16 cellular contexts compared by ENCODE assay signal in the genomic region with DNA sequence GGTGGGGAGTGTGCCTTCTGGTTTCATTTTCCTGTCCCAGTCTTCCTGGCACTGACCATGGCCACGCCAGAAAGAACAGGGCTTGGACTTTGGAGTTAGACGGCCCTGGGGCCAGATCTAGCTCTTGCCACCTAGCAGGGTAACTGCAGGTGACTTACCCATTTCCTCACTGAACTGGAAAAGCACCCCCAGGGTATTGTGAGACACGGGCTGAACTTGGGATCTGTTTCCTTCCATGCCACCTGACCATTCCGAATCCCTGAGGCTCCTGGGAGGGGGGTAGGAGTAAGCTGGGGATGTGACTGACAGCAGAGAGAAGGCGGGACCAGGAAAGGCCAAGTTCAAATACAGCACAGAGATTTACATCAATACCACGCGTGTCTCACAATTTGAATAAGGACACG. TPM values are rescaled to one million over a fixed set of nuclear protein-coding genes. Genes with fewer than 3 reads are reported as not detected.
DNase-seq lines count a peak whose midpoint lies in the region; ATAC-seq, FAIRE-seq and TF ChIP-seq lines count a peak whose summit lies in the region.
"Had no signal": no experiment of that assay in that cellular context is flagged by ENCODE, and none has a peak within 500 bp of the region (broad histone marks: within the 10 kb centered on the region; RNA-seq: fewer than 3 reads in every experiment).

No MANE protein-coding gene starts in this region.

- no peaks in the 10 kb centered on the region for H3K9me3 Mint-ChIP-seq in activated T-cell treated with anti-CD3 and anti-CD28 coated beads, Interleukin-2, amount 50 U/mL, for 24 hours
- H3K9me3 Mint-ChIP-seq: activated T-helper 1 cell treated with anti-CD3 and anti-CD28 coated beads, Interleukin-12 subunit alpha, Interleukin-12 subunit beta, Interleukin-2, Interleukin-4 antibody, amounts not matched to agents 30 ng/mL and 10 ng/mL and 1 ng/mL, durations not matched to agents 14 hours and 24 hours and 36 hours; naive B cell had no signal

- peaks cover 25% of the 10 kb centered on the region for H3K4me1 Mint-ChIP-seq in activated T-cell treated with anti-CD3 and anti-CD28 coated beads, Interleukin-2, amount 50 U/mL, for 24 hours (ENCODE audit: low read depth)

- H3K36me3 Mint-ChIP-seq in activated T-cell treated with anti-CD3 and anti-CD28 coated beads, Interleukin-2, amount 50 U/mL, for 24 hours (ENCODE audit: low read depth) = peaks cover 97% of the 10 kb centered on the region

- H3K27me3 Mint-ChIP-seq in activated T-cell treated with anti-CD3 and anti-CD28 coated beads, Interleukin-2, amount 50 U/mL, for 24 hours = no peaks in the 10 kb centered on the region
- H3K27me3 Mint-ChIP-seq: naive B cell had no signal

- no peak for DNase-seq in activated T-cell treated with anti-CD3 and anti-CD28 coated beads, Interleukin-2, amount 50 U/mL, for 24 hours
- DNase-seq in activated T-cell treated with anti-CD3 and anti-CD28 coated beads, Interleukin-2, amount 50 U/mL, for 48 hours = no peak
- DNase-seq in RWPE2 (ENCODE audit: low spot score) = no peak
- peak; percentile 80 for DNase-seq in kidney
- peak; percentile 17 for DNase-seq in spleen
- no peak for DNase-seq in D721Med (ENCODE audit: insufficient read length, low spot score)
- DNase-seq in GM19240 (ENCODE audit: insufficient read length, low spot score) = no peak
- DNase-seq: DMS79, esophagus squamous epithelium, naive B cell, PC-3 had no signal

- no peak for TF ChIP-seq POLR2A in spleen (IDR thresholded peaks at IDR 0.05)

- H3K4me1 ChIP-seq in RWPE2 (ENCODE audit: insufficient read depth, poor library complexity, severe bottlenecking) (no peaks in the 10 kb centered on the region), kidney (ENCODE audit: control insufficient read depth in 1 of 2, insufficient read depth in 1 of 2, low read depth in 1 of 2, low read length in 2 of 2) (peaks cover 26 to 28% of the 10 kb centered on the region in 2 donors), spleen (peaks cover 0 to 79% (median 33%) of the 10 kb centered on the region in 6 donors)

- ATAC-seq in RWPE2 (ENCODE audit: low read depth) (0 out of 3 replicates have a peak, but pooled peaks have one; percentile 1), HG02870 (IDR thresholded peaks at IDR 0.05; ENCODE audit: unreplicated experiment) (no peak)

- FAIRE-seq in kidney (lab: Jason Lieb, UNC) = no peak
- FAIRE-seq in D721Med (lab: Jason Lieb, UNC) = no peak
- FAIRE-seq: bronchial epithelial cell had no signal

- no peaks in the 10 kb centered on the region for H3K9me3 ChIP-seq in RWPE2 (ENCODE audit: severe bottlenecking)
- no peaks in the 10 kb centered on the region for H3K9me3 ChIP-seq in kidney (ENCODE audit: control insufficient read depth in 1 of 2, low read length in 2 of 2)
- no peaks in the 10 kb centered on the region for H3K9me3 ChIP-seq in spleen
- H3K9me3 ChIP-seq: esophagus squamous epithelium had no signal

- H3K36me3 ChIP-seq in RWPE2 (ENCODE audit: low read depth) (peaks cover 94% of the 10 kb centered on the region), kidney (ENCODE audit: control insufficient read depth in 1 of 2, insufficient read depth in 2 of 2, low read length in 2 of 2) (peaks cover 53 to 62% of the 10 kb centered on the region in 2 donors), spleen (peaks cover 0 to 100% (median 88%) of the 10 kb centered on the region in 6 donors)

- 68 to 78% (median 77%) methylated on average over 8 of the region's 8 CpGs for WGBS in spleen, 5 donors

- TF ChIP-seq CTCF in RWPE2 (IDR thresholded peaks at IDR 0.05; ENCODE audit: poor library complexity, severe bottlenecking) (no peak), kidney (IDR thresholded peaks at IDR 0.05; ENCODE audit: borderline replicate concordance, extremely low read depth, insufficient read depth) (no peak), spleen (IDR thresholded peaks at IDR 0.05 in 8 of 11, conservative IDR thresholded peaks at IDR 0.05 in 3 of 11) (no peak), D721Med (IDR thresholded peaks at IDR 0.05; ENCODE audit: insufficient read depth, missing control alignments) (no peak)

- no peak overlapping the region for H3K9ac ChIP-seq in kidney (ENCODE audit: low read length in 2 of 2)
- H3K9ac ChIP-seq: KMS-11 had no signal

- no peaks in the 10 kb centered on the region for H3K27me3 ChIP-seq in RWPE2 (ENCODE audit: insufficient read depth, poor library complexity, severe bottlenecking)
- no peaks in the 10 kb centered on the region for H3K27me3 ChIP-seq in spleen (replicated peaks in 1 of 7)
- H3K27me3 ChIP-seq: esophagus squamous epithelium had no signal

- intact Hi-C loops in kidney (cut with DNase I) (no loop called here), spleen (cut with DNase I; ENCODE audit: low total_unique reads) (no loop called here)

- H3K4me3 ChIP-seq in RWPE2 (ENCODE audit: severe bottlenecking) = no peak overlapping the region
- H3K4me3 ChIP-seq in kidney (ENCODE audit: low read length in 2 of 2) = no peak overlapping the region
- H3K4me3 ChIP-seq in spleen = no peak overlapping the region
- H3K4me3 ChIP-seq: esophagus squamous epithelium had no signal

- peak overlapping the region; percentile 2 for H3K4me3 Mint-ChIP-seq in activated T-cell treated with anti-CD3 and anti-CD28 coated beads, Interleukin-2, amount 50 U/mL, for 24 hours
- H3K4me3 Mint-ChIP-seq: activated T-helper 1 cell treated with anti-CD3 and anti-CD28 coated beads, Interleukin-12 subunit alpha, Interleukin-12 subunit beta, Interleukin-2, Interleukin-4 antibody, amounts not matched to agents 30 ng/mL and 10 ng/mL and 1 ng/mL, durations not matched to agents 14 hours and 24 hours and 36 hours had no signal

- no peak overlapping the region for H3K27ac ChIP-seq in RWPE2 (ENCODE audit: poor library complexity, severe bottlenecking)
- peak overlapping the region; percentile 26 to 73 for H3K27ac ChIP-seq in kidney (ENCODE audit: low read depth in 2 of 2, low read length in 2 of 2)
- H3K27ac ChIP-seq in spleen = peak overlapping the region in 2 of 8 donors; percentile 66 to 82
- H3K27ac ChIP-seq: esophagus squamous epithelium, KMS-11 had no signal

- peak overlapping the region; percentile 94 for H3K27ac Mint-ChIP-seq in activated T-cell treated with anti-CD3 and anti-CD28 coated beads, Interleukin-2, amount 50 U/mL, for 24 hours
- H3K27ac Mint-ChIP-seq: activated T-helper 1 cell treated with anti-CD3 and anti-CD28 coated beads, Interleukin-12 subunit alpha, Interleukin-12 subunit beta, Interleukin-2, Interleukin-4 antibody, amounts not matched to agents 30 ng/mL and 10 ng/mL and 1 ng/mL, durations not matched to agents 14 hours and 24 hours and 36 hours had no signal

RNA-seq across cellular contexts. Expression of gene HNRNPAB, which starts 9.4 kb away (rescaled TPM):
- total RNA-seq in kidney (130 TPM), spleen (100 to 1,000 TPM in 4 of 7 donors, 10 to 100 TPM in 3; 55.9 to 136 (median 113) TPM)
- polyA plus RNA-seq in kidney (ENCODE audit: insufficient read depth, low read depth, low replicate concordance) (81.8 TPM), spleen (100 to 1,000 TPM in 2 of 3 donors, 10 to 100 TPM in 1; 88.2 to 144 (median 120) TPM)

RNA-seq across cellular contexts. Expression of gene PHYKPL, which starts 18.9 kb away (rescaled TPM):
- total RNA-seq in kidney (116 TPM), spleen (100 to 1,000 TPM in 6 of 7 donors, 10 to 100 TPM in 1; 91.8 to 209 (median 132) TPM)
- polyA plus RNA-seq in kidney (ENCODE audit: insufficient read depth, low read depth, low replicate concordance) (35.3 TPM), spleen (10 to 100 TPM; 46.9 to 82.7 (median 74.5) TPM)

RNA-seq across cellular contexts. Expression of gene GMCL2, which starts 26.6 kb away (rescaled TPM):
- total RNA-seq in kidney = not detected
- not detected for polyA plus RNA-seq in kidney (ENCODE audit: insufficient read depth, low read depth, low replicate concordance)
- not detected for total RNA-seq in spleen
- under 1 TPM in 1 of 3 donors, not detected in 2; 0.03 TPM for polyA plus RNA-seq in spleen
- total RNA-seq: activated T-helper 1 cell treated with anti-CD3 and anti-CD28 coated beads, Interleukin-12 subunit alpha, Interleukin-12 subunit beta, Interleukin-2, Interleukin-4 antibody, amounts not matched to agents 30 ng/mL and 10 ng/mL and 1 ng/mL, durations not matched to agents 14 hours and 24 hours and 36 hours; bronchial epithelial cell; esophagus squamous epithelium; PC-3; ureter had no signal

Comparison
In these comparisons a context has a peak if more than half of its experiments do, and no peak if none do; other contexts are left out.
1. DNase-seq: peak in kidney (single experiment) and spleen (single experiment); none in activated T-cell treated with anti-CD3 and anti-CD28 coated beads, Interleukin-2, amount 50 U/mL, for 24 hours (single experiment), activated T-cell treated with anti-CD3 and anti-CD28 coated beads, Interleukin-2, amount 50 U/mL, for 48 hours (0 of 2), RWPE2 (single experiment), D721Med (single experiment) and GM19240 (single experiment).